In genomic region chr16:86825631-86826030, GRCh38 we compare ENCODE assay signal across 2 cellular contexts.
TF ChIP-seq lines count a peak whose summit lies in the region.

No MANE protein-coding gene starts in this region.

TF ChIP-seq in HepG2, 621 proteins besides CTCF, POLR2A, EP300 and RAD21:
- TF ChIP-seq TBP (CRISPR knock-in tag; IDR thresholded peaks at IDR 0.05): no peak
- TF ChIP-seq ZNF768 (CRISPR knock-in tag; IDR thresholded peaks at IDR 0.05): peak; percentile 77

TF ChIP-seq in H1, 55 proteins besides CTCF, POLR2A, EP300 and RAD21:
- TF ChIP-seq KDM1A (IDR thresholded peaks at IDR 0.05; ENCODE audit: borderline replicate concordance, low read length): peak; percentile 88; the same call in 1 of the 2 replicates
- TF ChIP-seq GABPA (IDR thresholded peaks at IDR 0.05; ENCODE audit: borderline replicate concordance, insufficient read depth, low read length): no peak
- 0 out of 4 replicates have a peak, but pooled peaks of 1 of the 2 experiments have one; percentile 50 for TF ChIP-seq HDAC2 (IDR thresholded peaks at IDR 0.05; ENCODE audit: borderline replicate concordance in 1 of 2, low read depth in 2 of 2, low read length in 2 of 2)
- TF ChIP-seq BCL11A (IDR thresholded peaks at IDR 0.05; ENCODE audit: low read depth in 2 of 2, low read length in 2 of 2): no peak
